In genomic region chr17:44137891-44138709, GRCh38 we compare ENCODE assay signal across 9 cellular contexts.
DNase-seq lines count a peak whose midpoint lies in the region; TF ChIP-seq lines count a peak whose summit lies in the region.
"Had no signal": no experiment of that assay in that cellular context is flagged by ENCODE, and none has a peak within 500 bp of the region (broad histone marks: within the 10 kb centered on the region; RNA-seq: fewer than 3 reads in every experiment).

No MANE protein-coding gene starts in this region.

- H3K9me3 Mint-ChIP-seq in activated T-cell treated with anti-CD3 and anti-CD28 coated beads, Interleukin-2, amount 50 U/mL, for 24 hours = no peaks in the 10 kb centered on the region
- H3K9me3 Mint-ChIP-seq: naive B cell had no signal

- no peaks in the 10 kb centered on the region for H3K9me3 ChIP-seq in OCI-LY3 (ENCODE audit: insufficient read depth, low read length)
- no peaks in the 10 kb centered on the region for H3K9me3 ChIP-seq in neuron (ENCODE audit: low read length)

- H3K27ac ChIP-seq in OCI-LY3 (ENCODE audit: low read length) (no peak overlapping the region), substantia nigra (ENCODE audit: low read depth, low read length, poor library complexity, severe bottlenecking) (no peak overlapping the region)

- no peak for TF ChIP-seq CTCF in OCI-LY3 (IDR thresholded peaks at IDR 0.05; ENCODE audit: low read depth, low read length)

- peak overlapping the region; percentile 58 for H3K4me3 Mint-ChIP-seq in activated T-cell treated with anti-CD3 and anti-CD28 coated beads, Interleukin-2, amount 50 U/mL, for 24 hours
- H3K4me3 Mint-ChIP-seq: naive B cell had no signal

- peaks cover 13% of the 10 kb centered on the region for H3K79me2 ChIP-seq in OCI-LY3 (ENCODE audit: low read length)

- peak overlapping the region; percentile 58 for H3K4me3 ChIP-seq in OCI-LY3 (ENCODE audit: low read length)
- peak overlapping the region; percentile 17 for H3K4me3 ChIP-seq in neuron (ENCODE audit: low read length)

- H3K27ac Mint-ChIP-seq in activated T-cell treated with anti-CD3 and anti-CD28 coated beads, Interleukin-2, amount 50 U/mL, for 24 hours = peak overlapping the region; percentile 81

- H2AFZ ChIP-seq in OCI-LY3 (ENCODE audit: low read depth, low read length) (no peak overlapping the region), neuron (ENCODE audit: low read depth, low read length) (no peak overlapping the region)

- H3K27me3 Mint-ChIP-seq in activated T-cell treated with anti-CD3 and anti-CD28 coated beads, Interleukin-2, amount 50 U/mL, for 24 hours = no peaks in the 10 kb centered on the region

- peak overlapping the region; percentile 61 for H3K4me2 ChIP-seq in OCI-LY3 (ENCODE audit: low read length)

- DNase-seq in stimulated activated naive CD4-positive, alpha-beta T cell treated with Interleukin-2 at 50 U/mL for 16 hours (lab: John Stamatoyannopoulos, UW) = peak; percentile 81
- no peak for DNase-seq in stimulated activated naive CD4-positive, alpha-beta T cell (lab: John Stamatoyannopoulos, UW)
- DNase-seq in activated T-cell treated with anti-CD3 and anti-CD28 coated beads, Interleukin-2, amount 50 U/mL, for 24 hours = peak; percentile 78
- DNase-seq in fibroblast of gingiva (ENCODE audit: low read depth) = peak; percentile 98
- DNase-seq in substantia nigra (lab: John Stamatoyannopoulos, UW) = peak in 25 of 49 donors; percentile 6 to 86 (median 41)
- no peak for DNase-seq in D341Med (ENCODE audit: low spot score)
- DNase-seq: naive B cell had no signal

- no peaks in the 10 kb centered on the region for H4K20me1 ChIP-seq in OCI-LY3 (ENCODE audit: insufficient read depth, low read length)

- no peaks in the 10 kb centered on the region for H3K36me3 ChIP-seq in OCI-LY3 (replicated peaks; ENCODE audit: low read depth, low read length)
- no peaks in the 10 kb centered on the region for H3K36me3 ChIP-seq in neuron (ENCODE audit: insufficient read depth, low read length)

- H3K27me3 ChIP-seq in OCI-LY3 (ENCODE audit: low read depth, low read length) (no peaks in the 10 kb centered on the region), neuron (ENCODE audit: insufficient read depth, low read length) (no peaks in the 10 kb centered on the region)

- peaks cover 6% of the 10 kb centered on the region for H3K36me3 Mint-ChIP-seq in activated T-cell treated with anti-CD3 and anti-CD28 coated beads, Interleukin-2, amount 50 U/mL, for 24 hours (ENCODE audit: low read depth)
- H3K36me3 Mint-ChIP-seq: naive B cell had no signal

- peaks cover 28% of the 10 kb centered on the region for H3K4me1 Mint-ChIP-seq in activated T-cell treated with anti-CD3 and anti-CD28 coated beads, Interleukin-2, amount 50 U/mL, for 24 hours (ENCODE audit: low read depth)

- H3K4me1 ChIP-seq in OCI-LY3 (ENCODE audit: low read length) (peaks cover 11% of the 10 kb centered on the region; the same call in 1 of the 2 replicates), neuron (ENCODE audit: insufficient read depth, low read length) (peaks cover 16% of the 10 kb centered on the region)

- H3K9ac ChIP-seq in OCI-LY3 (ENCODE audit: low read length) = no peak overlapping the region

Comparison
In these comparisons a context has a peak if more than half of its experiments do, and no peak if none do; other contexts are left out.
1. DNase-seq: peak in stimulated activated naive CD4-positive, alpha-beta T cell treated with Interleukin-2 at 50 U/mL for 16 hours (single experiment), activated T-cell treated with anti-CD3 and anti-CD28 coated beads, Interleukin-2, amount 50 U/mL, for 24 hours (single experiment), fibroblast of gingiva (single experiment) and substantia nigra (25 of 49); none in stimulated activated naive CD4-positive, alpha-beta T cell (0 of 6) and D341Med (single experiment).